Comparison of ENCODE assay signal across 12 cellular contexts in the genomic region with DNA sequence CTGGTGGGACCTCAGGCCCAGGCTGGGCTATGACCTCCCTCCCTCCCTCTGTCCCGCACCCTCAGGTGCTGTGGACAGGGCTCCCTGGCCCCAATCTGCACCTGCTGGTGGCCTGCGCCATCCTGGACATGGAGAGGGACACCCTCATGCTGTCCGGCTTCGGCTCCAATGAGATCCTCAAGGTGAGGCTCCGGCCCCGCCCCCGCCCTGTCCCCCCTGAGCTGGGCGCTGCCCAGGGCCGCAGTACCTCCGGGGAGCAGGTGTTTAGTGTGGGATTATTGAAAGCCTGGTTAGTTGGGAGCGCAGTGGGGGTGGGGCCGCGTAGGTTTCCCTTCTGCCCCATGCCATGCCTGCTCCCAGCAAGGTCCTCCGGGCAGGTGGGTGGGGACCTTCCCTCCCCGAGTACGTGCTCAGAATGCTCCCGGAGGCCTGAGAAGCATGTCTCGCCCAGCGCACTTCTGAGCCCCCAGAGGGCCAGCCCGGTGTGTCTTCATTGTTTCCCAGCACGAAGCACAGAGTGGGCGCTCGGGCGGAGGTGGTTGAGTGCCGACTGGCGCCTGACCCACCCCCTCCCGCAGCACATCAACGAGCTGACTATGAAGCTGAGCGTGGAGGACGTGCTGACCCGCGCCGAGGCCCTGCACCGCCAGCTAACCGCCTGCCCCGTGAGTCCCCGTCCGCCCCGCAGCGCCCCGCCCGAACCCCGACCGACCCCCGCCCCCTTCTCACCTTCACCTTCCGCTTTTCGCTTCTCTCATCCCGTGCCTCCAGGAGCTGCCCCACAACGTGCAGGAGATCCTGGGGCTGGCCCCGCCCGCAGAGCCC.
DNase-seq lines count a peak whose midpoint lies in the region; ATAC-seq and TF ChIP-seq lines count a peak whose summit lies in the region.
"Had no signal": no experiment of that assay in that cellular context is flagged by ENCODE, and none has a peak within 500 bp of the region (broad histone marks: within the 10 kb centered on the region; RNA-seq: fewer than 3 reads in every experiment).

No MANE protein-coding gene starts in this region.

- H3K4me3 ChIP-seq in WERI-Rb-1 (ENCODE audit: low read depth, low read length) (peak overlapping the region; percentile 29), tibial artery (no peak overlapping the region)
- H3K4me3 ChIP-seq: right lobe of liver, uterus had no signal

- H3K27ac ChIP-seq in WERI-Rb-1 (peak overlapping the region; percentile 61), tibial artery (no peak overlapping the region)
- H3K27ac ChIP-seq: right lobe of liver, uterus had no signal

- TF ChIP-seq CTCF in WERI-Rb-1 (IDR thresholded peaks at IDR 0.05; ENCODE audit: low read depth, low read length) = no peak
- no peak for TF ChIP-seq CTCF in tibial artery (IDR thresholded peaks at IDR 0.05)

- H3K27me3 ChIP-seq in WERI-Rb-1 (ENCODE audit: insufficient read depth, low read depth, severe bottlenecking) = no peaks in the 10 kb centered on the region
- H3K27me3 ChIP-seq in tibial artery = peaks cover 0 to 28% of the 10 kb centered on the region in 2 donors
- H3K27me3 ChIP-seq: right lobe of liver, uterus had no signal

- H3K9me3 ChIP-seq in WERI-Rb-1 (ENCODE audit: severe bottlenecking) (no peaks in the 10 kb centered on the region), tibial artery (no peaks in the 10 kb centered on the region)
- H3K9me3 ChIP-seq: right lobe of liver, uterus had no signal

- no peak for ATAC-seq in GM18870 (IDR thresholded peaks at IDR 0.05; ENCODE audit: unreplicated experiment)
- ATAC-seq in HG02938 (IDR thresholded peaks at IDR 0.05; ENCODE audit: unreplicated experiment) = no peak

- H3K4me1 ChIP-seq in tibial artery = peaks cover 0 to 15% (median 11%) of the 10 kb centered on the region in 4 donors
- H3K4me1 ChIP-seq: uterus had no signal

- H3K36me3 ChIP-seq in WERI-Rb-1 (peaks cover 19% of the 10 kb centered on the region), tibial artery (peaks cover 24 to 64% (median 43%) of the 10 kb centered on the region in 3 donors)
- H3K36me3 ChIP-seq: uterus had no signal

- intact Hi-C loops in tibial artery (cut with DNase I; ENCODE audit: low total_unique reads) = no loop called here

- DNase-seq in DMS53 (lab: John Stamatoyannopoulos, UW) = peak; percentile 84
- peak; percentile 74 for DNase-seq in NCI-H1105 treated with DMSO at 0.1 percent for 48 hours (lab: John Stamatoyannopoulos, UW)
- DNase-seq in WERI-Rb-1 = peak; percentile 73
- DNase-seq in tibial artery = no peak
- DNase-seq: activated CD4-positive, alpha-beta T cell treated with anti-CD3 and anti-CD28 coated beads, Interleukin-2, amount 10 ng/mL, durations not matched to agents 24 days and 14 days; immature natural killer cell; stimulated activated CD4-positive, alpha-beta T cell treated with anti-CD3 and anti-CD28 coated beads, Interleukin-4, amount 100 ng/mL, for 4 hours; stimulated activated naive CD4-positive, alpha-beta T cell had no signal

Comparison
In these comparisons a context has a peak if more than half of its experiments do, and no peak if none do; other contexts are left out.
1. DNase-seq: peak in DMS53 (single experiment), NCI-H1105 treated with DMSO at 0.1 percent for 48 hours (single experiment) and WERI-Rb-1 (single experiment); none in tibial artery (0 of 2).